ENCODE assay signal across 1 cellular context in genomic region chr1:1614954-1615255, GRCh38.
TF ChIP-seq lines count a peak whose summit lies in the region.

No MANE protein-coding gene starts in this region.

TF ChIP-seq in WTC11, 78 proteins besides CTCF, POLR2A, EP300 and RAD21 (continued from another document):
- no peak for TF ChIP-seq E2F1 (CRISPR knock-in tag; IDR thresholded peaks at IDR 0.05)
- no peak for TF ChIP-seq MYBL2 (CRISPR knock-in tag; IDR thresholded peaks at IDR 0.05)
- 0 out of 2 replicates have a peak, but pooled peaks have one; percentile 56 for TF ChIP-seq ZNF232 (CRISPR knock-in tag; IDR thresholded peaks at IDR 0.05)
